8 cellular contexts compared by ENCODE assay signal in the genomic region with DNA sequence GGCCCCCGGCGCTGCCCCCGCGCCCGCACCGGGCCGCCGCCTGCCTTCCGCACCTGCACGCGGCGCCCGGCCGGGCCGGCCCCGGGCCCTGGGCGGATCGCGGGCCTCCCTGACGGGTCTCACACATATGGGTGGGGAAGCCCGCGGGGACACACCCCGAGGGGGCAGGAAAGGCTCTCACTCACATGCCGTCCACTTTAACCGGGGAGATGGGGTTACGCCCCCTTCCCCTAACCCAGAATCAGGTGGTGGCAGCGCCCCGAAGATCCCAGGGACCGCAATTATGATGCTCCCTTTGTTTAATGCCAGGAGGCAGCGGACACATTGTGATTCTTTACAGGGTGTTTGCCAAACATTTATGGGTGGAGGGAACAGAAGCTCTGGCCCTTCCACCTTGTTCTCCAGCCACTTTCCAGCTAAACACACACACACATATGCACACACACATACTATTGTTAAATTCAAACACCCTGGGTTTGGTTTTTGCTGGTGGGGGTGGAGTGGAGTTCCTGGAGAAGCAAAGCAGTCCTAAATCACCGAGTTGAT. TPM values are rescaled to one million over a fixed set of nuclear protein-coding genes. Genes with fewer than 3 reads are reported as not detected.
DNase-seq lines count a peak whose midpoint lies in the region; TF ChIP-seq lines count a peak whose summit lies in the region.

No MANE protein-coding gene starts in this region.

- no peak overlapping the region for H2BK5ac ChIP-seq in mesendoderm (ENCODE audit: low read length)

- H3K4me1 ChIP-seq in HAP-1 (peaks cover 3% of the 10 kb centered on the region; the same call in 1 of the 2 replicates), mesendoderm (ENCODE audit: control insufficient read depth, low read depth, low read length) (no peaks in the 10 kb centered on the region)

- DNase-seq in A172 (ENCODE audit: low spot score) (peak; percentile 6), HAP-1 (ENCODE audit: low spot score in 2 of 2) (no peak), astrocyte of the spinal cord (ENCODE audit: low read depth, low spot score) (peak; percentile 8), mesendoderm (no peak), NCI-H2107 (lab: John Stamatoyannopoulos, UW) (no peak), LoVo (ENCODE audit: low spot score) (no peak), CD1c-positive myeloid dendritic cell (ENCODE audit: extremely low spot score) (no peak)
- no peak for DNase-seq in effector CD4-positive, alpha-beta T cell

- no peak overlapping the region for H3K23ac ChIP-seq in mesendoderm (ENCODE audit: low read length)

- H4K8ac ChIP-seq in mesendoderm (ENCODE audit: low read depth, low read length), result no peak overlapping the region

- no peaks in the 10 kb centered on the region for H3K79me2 ChIP-seq in mesendoderm (ENCODE audit: control insufficient read depth, insufficient read depth, low read length)

- in situ Hi-C loops in HAP-1 (cut with MboI; ENCODE audit: low sequenced_read_pairs) (no loop called here), astrocyte of the spinal cord (cut with HindIII; ENCODE audit: low sequenced_read_pairs) (no loop called here)

- H3K36me3 ChIP-seq in HAP-1 (replicated peaks), result no peaks in the 10 kb centered on the region
- H3K36me3 ChIP-seq in mesendoderm (ENCODE audit: control insufficient read depth, insufficient read depth, low read length), result no peaks in the 10 kb centered on the region

- peak overlapping the region; percentile 63 for H3K18ac ChIP-seq in mesendoderm (ENCODE audit: low read length)

- no peak for TF ChIP-seq CTCF in astrocyte of the spinal cord (IDR thresholded peaks at IDR 0.05; ENCODE audit: low read depth, low read length)

- no CpG with 5 or more reads among the region's 31 CpGs for WGBS in mesendoderm (ENCODE audit: extremely low coverage, insufficient coverage, low lambda C conversion rate)

- peak overlapping the region; percentile 25 for H3K9ac ChIP-seq in mesendoderm (ENCODE audit: low read length)

- H3K27me3 ChIP-seq in HAP-1 (ENCODE audit: low read depth), result peaks cover 33% of the 10 kb centered on the region
- no peaks in the 10 kb centered on the region for H3K27me3 ChIP-seq in mesendoderm (ENCODE audit: insufficient read depth, low read length, poor library complexity)

- H3K4ac ChIP-seq in mesendoderm (ENCODE audit: low read depth, low read length), result no peak overlapping the region

- no peaks in the 10 kb centered on the region for H3K79me1 ChIP-seq in mesendoderm (ENCODE audit: low read length)

- peak overlapping the region; percentile 25 for H3K56ac ChIP-seq in mesendoderm (ENCODE audit: low read length)

- H3K4me3 ChIP-seq in HAP-1 (peak overlapping the region; percentile 54), astrocyte of the spinal cord (ENCODE audit: low read depth, low read length) (peak overlapping the region; percentile 53), mesendoderm (ENCODE audit: low read length) (peak overlapping the region; percentile 3)

- no peak overlapping the region for H2BK15ac ChIP-seq in mesendoderm (replicated peaks; ENCODE audit: low read depth)

- no peaks in the 10 kb centered on the region for H3K9me3 ChIP-seq in HAP-1

- peak overlapping the region; percentile 38 for H3K4me2 ChIP-seq in mesendoderm (ENCODE audit: low read length)

- H3K27ac ChIP-seq in mesendoderm (ENCODE audit: low read depth, low read length), result no peak overlapping the region

- H2AK5ac ChIP-seq in mesendoderm (ENCODE audit: low read length), result no peak overlapping the region

- H2BK120ac ChIP-seq in mesendoderm (ENCODE audit: low read depth, low read length), result no peak overlapping the region

- H4K5ac ChIP-seq in mesendoderm (ENCODE audit: low read length), result no peak overlapping the region

RNA-seq across cellular contexts. Expression of a gene that starts 0.4 kb away (rescaled TPM):
- 8.7 and 16.2 TPM in 2 replicates for total RNA-seq in A172 (2014; rRNA removed; shearing (Covaris generic))
- 0.53 TPM for polyA plus RNA-seq in mesendoderm (2013, experiment 1 of 2)
- polyA plus RNA-seq in mesendoderm (2013, experiment 2 of 2), result 1.1 TPM

Comparison
In these comparisons a context has a peak if more than half of its experiments do, and no peak if none do; other contexts are left out.
1. DNase-seq: peak in A172 (single experiment) and astrocyte of the spinal cord (single experiment); none in HAP-1 (0 of 2), mesendoderm (single experiment), NCI-H2107 (single experiment), LoVo (single experiment), effector CD4-positive, alpha-beta T cell (single experiment) and CD1c-positive myeloid dendritic cell (single experiment).
2. H3K4me3 ChIP-seq: peak in every context shown above with its lines; median percentile 54 in HAP-1; 53 in astrocyte of the spinal cord; 3 in mesendoderm.